ENCODE assay signal across 8 cellular contexts in the genomic region with DNA sequence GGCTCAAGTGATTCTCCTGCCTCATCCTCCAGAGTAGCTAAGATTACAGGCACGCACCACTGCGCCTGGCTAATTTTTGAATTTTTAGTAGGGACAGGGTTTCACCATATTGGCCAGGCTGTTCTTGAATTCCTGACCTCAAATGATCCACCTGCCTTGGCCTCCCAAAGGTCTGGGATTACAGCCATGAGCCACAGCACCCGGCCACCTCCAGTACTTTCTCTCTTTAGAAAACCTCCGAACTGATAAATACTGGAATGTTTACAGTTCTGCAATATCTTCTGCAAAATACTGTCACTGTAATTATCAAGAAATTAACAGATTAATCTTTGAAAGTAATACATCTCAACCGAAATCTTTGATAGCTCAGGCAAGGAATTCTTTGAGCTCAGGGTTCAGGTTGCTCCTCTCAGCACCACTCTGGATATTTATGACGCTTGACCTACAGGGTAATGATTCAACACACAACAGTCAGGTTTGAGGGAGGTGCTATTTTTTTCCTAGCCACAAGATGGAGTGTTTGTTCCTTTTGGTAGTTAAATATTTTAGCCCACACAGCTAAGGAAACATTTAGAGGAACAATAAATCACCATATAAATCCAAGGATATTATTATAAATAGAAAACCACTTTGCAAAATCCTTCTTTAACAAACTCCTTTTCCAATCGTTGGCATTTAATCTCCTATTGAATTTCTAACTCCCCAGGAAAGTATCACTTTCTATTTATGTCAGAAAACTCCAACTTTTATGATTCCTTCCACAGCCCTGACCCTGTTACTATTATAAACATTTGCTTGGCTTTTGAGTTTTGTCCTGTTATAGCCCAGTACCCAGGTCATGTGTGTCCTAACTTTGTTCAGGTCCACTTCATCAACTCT. TPM values are rescaled to one million over a fixed set of nuclear protein-coding genes. Genes with fewer than 3 reads are reported as not detected.
A peak's percentile ranks its signal among the peaks of the same experiment; 100 is the strongest.
DNase-seq lines count a peak whose midpoint lies in the region; ATAC-seq and TF ChIP-seq lines count a peak whose summit lies in the region.

No MANE protein-coding gene starts in this region.

- H3K27me3 ChIP-seq in BE2C (no peaks in the 10 kb centered on the region), neural cell (ENCODE audit: insufficient read depth, low read depth, low read length) (no peaks in the 10 kb centered on the region)

- H3K4me1 ChIP-seq in BE2C: peaks cover 24% of the 10 kb centered on the region

- H3K36me3 ChIP-seq in BE2C: peaks cover 10% of the 10 kb centered on the region
- H3K36me3 ChIP-seq in neural cell (ENCODE audit: insufficient read depth, low read length): no peaks in the 10 kb centered on the region

- no peak overlapping the region for H3K4me2 ChIP-seq in neural cell (ENCODE audit: low read length)

- peak; percentile 87 for TF ChIP-seq RAD21 in neural cell (conservative IDR thresholded peaks at IDR 0.05)

- ATAC-seq in GM18499 (IDR thresholded peaks at IDR 0.05; ENCODE audit: insufficient read depth, unreplicated experiment): peak; percentile 63
- peak; percentile 81 for ATAC-seq in HG02885 (IDR thresholded peaks at IDR 0.05; ENCODE audit: poor library complexity, unreplicated experiment)

- H2AFZ ChIP-seq in neural cell (ENCODE audit: low read depth, low read length): no peak overlapping the region

- H3K4me3 ChIP-seq in BE2C (ENCODE audit: low read depth, low read length): no peak overlapping the region
- H3K4me3 ChIP-seq in neural cell (ENCODE audit: low read length): no peak overlapping the region

- H3K9ac ChIP-seq in neural cell (ENCODE audit: low read length): no peak overlapping the region

- H3K9me3 ChIP-seq in BE2C (no peaks in the 10 kb centered on the region), neural cell (ENCODE audit: low read length) (no peaks in the 10 kb centered on the region)

- no peaks in the 10 kb centered on the region for H3K79me2 ChIP-seq in neural cell (replicated peaks; ENCODE audit: insufficient read depth, low read length)

- TF ChIP-seq CTCF in BE2C (IDR thresholded peaks at IDR 0.05; ENCODE audit: low read depth, low read length): peak; percentile 84
- peak; percentile 87 for TF ChIP-seq CTCF in neural cell (IDR thresholded peaks at IDR 0.05; ENCODE audit: poor library complexity, severe bottlenecking)

- no peaks in the 10 kb centered on the region for H4K20me1 ChIP-seq in neural cell (ENCODE audit: insufficient read depth)

- DNase-seq in BE2C (peak; percentile 37), NCI-H146 (lab: John Stamatoyannopoulos, UW) (peak; percentile 41), SKM-1 treated with dmso at 0.1 percent for 144 hours (lab: John Stamatoyannopoulos, UW; ENCODE audit: unreplicated experiment) (peak; percentile 41), fibroblast of gingiva (ENCODE audit: low read depth) (peak; percentile 62)
- no peak for DNase-seq in activated effector memory CD4-positive, alpha-beta T cell treated with anti-CD3 and anti-CD28 coated beads, Interleukin-2, amount 50 U/mL, for 16 hours

- no peaks in the 10 kb centered on the region for H3F3A ChIP-seq in neural cell (ENCODE audit: insufficient read depth, low read length, poor library complexity, severe bottlenecking)

- no peak for TF ChIP-seq EP300 in neural cell (conservative IDR thresholded peaks at IDR 0.05; ENCODE audit: poor library complexity, severe bottlenecking)

- no peaks in the 10 kb centered on the region for H3K9me2 ChIP-seq in neural cell (ENCODE audit: insufficient read depth, low read length)

- H3K27ac ChIP-seq in neural cell (ENCODE audit: low read length): no peak overlapping the region

TF ChIP-seq in neural cell, 6 proteins besides CTCF, POLR2A, EP300 and RAD21:
- TF ChIP-seq MXI1 (conservative IDR thresholded peaks at IDR 0.05; ENCODE audit: poor library complexity, severe bottlenecking) (no peak), SMC3 (conservative IDR thresholded peaks at IDR 0.05; ENCODE audit: poor library complexity) (peak; percentile 92), TAF1 (IDR thresholded peaks at IDR 0.05; ENCODE audit: low read depth) (no peak), EZH2 (IDR thresholded peaks at IDR 0.05; ENCODE audit: borderline replicate concordance, insufficient read depth, low read length, poor library complexity, severe bottlenecking) (no peak)
- TF ChIP-seq, protein P1, sequence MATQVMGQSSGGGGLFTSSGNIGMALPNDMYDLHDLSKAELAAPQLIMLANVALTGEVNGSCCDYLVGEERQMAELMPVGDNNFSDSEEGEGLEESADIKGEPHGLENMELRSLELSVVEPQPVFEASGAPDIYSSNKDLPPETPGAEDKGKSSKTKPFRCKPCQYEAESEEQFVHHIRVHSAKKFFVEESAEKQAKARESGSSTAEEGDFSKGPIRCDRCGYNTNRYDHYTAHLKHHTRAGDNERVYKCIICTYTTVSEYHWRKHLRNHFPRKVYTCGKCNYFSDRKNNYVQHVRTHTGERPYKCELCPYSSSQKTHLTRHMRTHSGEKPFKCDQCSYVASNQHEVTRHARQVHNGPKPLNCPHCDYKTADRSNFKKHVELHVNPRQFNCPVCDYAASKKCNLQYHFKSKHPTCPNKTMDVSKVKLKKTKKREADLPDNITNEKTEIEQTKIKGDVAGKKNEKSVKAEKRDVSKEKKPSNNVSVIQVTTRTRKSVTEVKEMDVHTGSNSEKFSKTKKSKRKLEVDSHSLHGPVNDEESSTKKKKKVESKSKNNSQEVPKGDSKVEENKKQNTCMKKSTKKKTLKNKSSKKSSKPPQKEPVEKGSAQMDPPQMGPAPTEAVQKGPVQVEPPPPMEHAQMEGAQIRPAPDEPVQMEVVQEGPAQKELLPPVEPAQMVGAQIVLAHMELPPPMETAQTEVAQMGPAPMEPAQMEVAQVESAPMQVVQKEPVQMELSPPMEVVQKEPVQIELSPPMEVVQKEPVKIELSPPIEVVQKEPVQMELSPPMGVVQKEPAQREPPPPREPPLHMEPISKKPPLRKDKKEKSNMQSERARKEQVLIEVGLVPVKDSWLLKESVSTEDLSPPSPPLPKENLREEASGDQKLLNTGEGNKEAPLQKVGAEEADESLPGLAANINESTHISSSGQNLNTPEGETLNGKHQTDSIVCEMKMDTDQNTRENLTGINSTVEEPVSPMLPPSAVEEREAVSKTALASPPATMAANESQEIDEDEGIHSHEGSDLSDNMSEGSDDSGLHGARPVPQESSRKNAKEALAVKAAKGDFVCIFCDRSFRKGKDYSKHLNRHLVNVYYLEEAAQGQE (IDR thresholded peaks at IDR 0.05; ENCODE audit: borderline replicate concordance): no peak

RNA-seq across cellular contexts. Expression of gene GTF2A1, which starts 48.6 kb away (rescaled TPM):
- 19.1 TPM for polyA plus RNA-seq in BE2C (2012; ENCODE audit: insufficient read depth, insufficient read length, low read depth)
- polyA plus RNA-seq in neural cell: 29.2 and 37.3 TPM in 2 replicates
- polyA minus RNA-seq in neural cell: 69.1 and 77.7 TPM in 2 replicates
